1 cellular context compared by ENCODE assay signal in the genomic region with DNA sequence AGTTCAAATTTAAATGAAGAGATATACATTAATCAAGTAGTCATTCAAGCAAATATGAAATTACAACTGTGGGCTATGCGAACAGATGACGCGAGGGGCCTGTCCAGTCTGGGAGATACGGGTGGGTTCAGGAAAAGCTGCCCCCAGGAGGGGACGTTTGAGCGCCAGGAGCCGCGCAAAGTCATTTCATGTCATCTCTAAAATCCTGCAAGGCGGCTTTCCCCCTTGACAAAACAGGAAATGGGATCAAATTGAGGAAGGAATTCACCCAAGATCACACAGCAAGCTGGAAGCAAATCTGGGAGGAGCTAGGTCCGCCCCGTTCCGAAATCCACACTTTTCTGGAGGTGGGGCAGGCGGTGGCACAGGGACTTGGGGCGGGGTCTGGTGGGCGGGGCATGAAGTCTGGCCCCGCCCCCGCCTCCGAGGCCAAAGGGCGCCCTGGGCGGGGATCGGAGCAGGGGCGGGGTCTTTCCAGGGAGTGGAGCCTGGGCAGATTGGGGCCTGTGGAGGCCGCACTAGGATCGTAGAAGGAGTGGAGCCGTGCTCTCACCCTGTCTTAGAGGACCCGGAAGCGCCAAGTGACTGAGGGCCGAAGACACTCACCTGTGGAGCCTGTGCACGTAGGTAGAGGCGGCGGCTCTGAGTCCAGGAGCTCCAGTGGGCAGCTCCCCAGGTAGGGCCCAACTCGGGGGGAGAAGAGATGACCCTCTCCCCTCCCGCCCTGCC.
TF ChIP-seq lines count a peak whose summit lies in the region.

A gene with protein sequence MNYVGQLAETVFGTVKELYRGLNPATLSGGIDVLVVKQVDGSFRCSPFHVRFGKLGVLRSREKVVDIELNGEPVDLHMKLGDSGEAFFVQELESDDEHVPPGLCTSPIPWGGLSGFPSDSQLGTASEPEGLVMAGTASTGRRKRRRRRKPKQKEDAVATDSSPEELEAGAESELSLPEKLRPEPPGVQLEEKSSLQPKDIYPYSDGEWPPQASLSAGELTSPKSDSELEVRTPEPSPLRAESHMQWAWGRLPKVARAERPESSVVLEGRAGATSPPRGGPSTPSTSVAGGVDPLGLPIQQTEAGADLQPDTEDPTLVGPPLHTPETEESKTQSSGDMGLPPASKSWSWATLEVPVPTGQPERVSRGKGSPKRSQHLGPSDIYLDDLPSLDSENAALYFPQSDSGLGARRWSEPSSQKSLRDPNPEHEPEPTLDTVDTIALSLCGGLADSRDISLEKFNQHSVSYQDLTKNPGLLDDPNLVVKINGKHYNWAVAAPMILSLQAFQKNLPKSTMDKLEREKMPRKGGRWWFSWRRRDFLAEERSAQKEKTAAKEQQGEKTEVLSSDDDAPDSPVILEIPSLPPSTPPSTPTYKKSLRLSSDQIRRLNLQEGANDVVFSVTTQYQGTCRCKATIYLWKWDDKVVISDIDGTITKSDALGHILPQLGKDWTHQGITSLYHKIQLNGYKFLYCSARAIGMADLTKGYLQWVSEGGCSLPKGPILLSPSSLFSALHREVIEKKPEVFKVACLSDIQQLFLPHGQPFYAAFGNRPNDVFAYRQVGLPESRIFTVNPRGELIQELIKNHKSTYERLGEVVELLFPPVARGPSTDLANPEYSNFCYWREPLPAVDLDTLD (plus strand): TSS at position 495 of the 729 bp plus-strand sequence. CDS start 4,983 bp downstream, outside the sequence.

TF ChIP-seq in H1, 55 proteins besides CTCF, POLR2A, EP300 and RAD21:
- TF ChIP-seq KDM4A (IDR thresholded peaks at IDR 0.05; ENCODE audit: low read depth, low read length, severe bottlenecking) (peak; percentile 19), SP1 (IDR thresholded peaks at IDR 0.05; ENCODE audit: low read depth, low read length) (peak; percentile 62; the same call in 1 of the 2 replicates), POLR2AphosphoS5 (IDR thresholded peaks at IDR 0.05; ENCODE audit: low read depth, low read length) (peak; percentile 71; the same call in 1 of the 2 replicates), TAF1 (IDR thresholded peaks at IDR 0.05; ENCODE audit: low read depth, low read length) (peak; percentile 76), SP4 (IDR thresholded peaks at IDR 0.05; ENCODE audit: low read length) (peak; percentile 80; the same call in 1 of the 2 replicates), RBBP5 (IDR thresholded peaks at IDR 0.05; ENCODE audit: borderline replicate concordance, low read depth, low read length) (no peak), TBP (IDR thresholded peaks at IDR 0.05; ENCODE audit: low read depth, low read length) (0 out of 2 replicates have a peak, but pooled peaks have one; percentile 49), PHF8 (conservative IDR thresholded peaks at IDR 0.05; ENCODE audit: low read depth, low read length) (peak; percentile 35; the same call in 1 of the 2 replicates), KDM5A (IDR thresholded peaks at IDR 0.05; ENCODE audit: low read length) (no peak)
- TF ChIP-seq, protein P1, sequence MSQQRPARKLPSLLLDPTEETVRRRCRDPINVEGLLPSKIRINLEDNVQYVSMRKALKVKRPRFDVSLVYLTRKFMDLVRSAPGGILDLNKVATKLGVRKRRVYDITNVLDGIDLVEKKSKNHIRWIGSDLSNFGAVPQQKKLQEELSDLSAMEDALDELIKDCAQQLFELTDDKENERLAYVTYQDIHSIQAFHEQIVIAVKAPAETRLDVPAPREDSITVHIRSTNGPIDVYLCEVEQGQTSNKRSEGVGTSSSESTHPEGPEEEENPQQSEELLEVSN (IDR thresholded peaks at IDR 0.05), result no peak
